In the genomic region with DNA sequence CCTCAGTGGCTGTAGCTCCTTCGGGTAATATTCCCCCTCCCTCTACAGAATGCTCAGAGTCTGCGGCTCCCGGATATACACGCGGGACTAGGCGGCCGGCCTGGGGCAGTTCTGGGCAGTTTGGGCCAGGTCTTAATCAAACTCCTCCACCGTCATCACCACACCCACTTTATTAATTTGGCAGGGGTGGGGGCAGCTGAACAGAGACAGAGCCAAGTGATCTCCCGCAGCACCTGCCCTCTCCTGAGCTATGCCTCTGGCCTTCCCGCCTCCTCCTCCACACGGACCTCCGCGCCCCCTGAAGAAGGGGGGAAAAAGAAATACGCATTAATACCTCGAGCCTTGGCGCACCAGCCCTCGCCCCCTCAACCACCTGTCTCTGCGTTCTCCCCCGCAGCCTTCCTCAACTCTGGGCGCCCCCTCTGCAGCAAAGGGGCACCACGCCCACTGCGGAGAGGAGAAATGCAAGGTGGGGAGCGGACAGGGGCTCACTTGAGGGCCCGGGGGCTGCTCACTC, we compare ENCODE assay signal across 1 cellular context.
A peak's percentile ranks its signal among the peaks of the same experiment; 100 is the strongest.
TF ChIP-seq lines count a peak whose summit lies in the region.

No MANE protein-coding gene starts in this region.

TF ChIP-seq in K562, 482 proteins besides CTCF, POLR2A, EP300 and RAD21 (continued from another document and continues in another):
- TF ChIP-seq PHF21A (IDR thresholded peaks at IDR 0.05; ENCODE audit: borderline replicate concordance, low read depth) (no peak), ATF1 (CRISPR knock-in tag; IDR thresholded peaks at IDR 0.05) (no peak), ATF1 (tag; IDR thresholded peaks at IDR 0.05) (peak; percentile 43; the same call in 1 of the 2 replicates), CEBPG (CRISPR knock-in tag; IDR thresholded peaks at IDR 0.05) (no peak), CEBPG (tag; conservative IDR thresholded peaks at IDR 0.05 in 1 of 2, IDR thresholded peaks at IDR 0.05 in 1 of 2) (no peak), NELFE (IDR thresholded peaks at IDR 0.05; ENCODE audit: insufficient read depth, insufficient read length) (no peak), EZH2 (IDR thresholded peaks at IDR 0.05; ENCODE audit: borderline replicate concordance, low read depth, low read length) (no peak), TRIM24 (IDR thresholded peaks at IDR 0.05) (0 out of 4 replicates have a peak, but pooled peaks of 1 of the 2 experiments have one; percentile 19), ZNF23 (CRISPR knock-in tag; IDR thresholded peaks at IDR 0.05) (no peak), KLF10 (CRISPR knock-in tag; IDR thresholded peaks at IDR 0.05) (no peak), HSF4 (CRISPR knock-in tag; IDR thresholded peaks at IDR 0.05; ENCODE audit: borderline replicate concordance) (no peak), ZNF124 (CRISPR knock-in tag; IDR thresholded peaks at IDR 0.05) (no peak), KHSRP (IDR thresholded peaks at IDR 0.05) (no peak), PURB (CRISPR knock-in tag; IDR thresholded peaks at IDR 0.05; ENCODE audit: low read depth) (no peak), NCOA4 (IDR thresholded peaks at IDR 0.05; ENCODE audit: partially characterized antibody) (no peak), HMGN3 (IDR thresholded peaks at IDR 0.05; ENCODE audit: borderline replicate concordance, extremely low read depth, insufficient read length, low read depth, low read length) (no peak), IFI16 (CRISPR knock-in tag; IDR thresholded peaks at IDR 0.05) (no peak), HDAC3 (IDR thresholded peaks at IDR 0.05; ENCODE audit: borderline replicate concordance, partially characterized antibody) (no peak), ZNF175 (CRISPR knock-in tag; IDR thresholded peaks at IDR 0.05; ENCODE audit: low read depth) (no peak), TCF7 (IDR thresholded peaks at IDR 0.05; ENCODE audit: borderline replicate concordance) (no peak), SIN3B (IDR thresholded peaks at IDR 0.05; ENCODE audit: low read depth) (no peak), ZBTB1 (CRISPR knock-in tag; IDR thresholded peaks at IDR 0.05; ENCODE audit: borderline replicate concordance, low read depth) (no peak), RBFOX2 (IDR thresholded peaks at IDR 0.05; ENCODE audit: low read depth, low read length) (peak; percentile 56; the same call in 1 of the 2 replicates), TCFL5 (CRISPR knock-in tag; conservative IDR thresholded peaks at IDR 0.05) (no peak), GABPB2 (CRISPR knock-in tag; conservative IDR thresholded peaks at IDR 0.05) (no peak), NCOA6 (IDR thresholded peaks at IDR 0.05) (no peak), NFRKB (IDR thresholded peaks at IDR 0.05; ENCODE audit: low read depth) (no peak), LCOR (CRISPR knock-in tag; IDR thresholded peaks at IDR 0.05) (no peak), RBM39 (optimal IDR thresholded peaks at IDR 0.05; ENCODE audit: low read depth, low read length) (no peak), SUPT5H (IDR thresholded peaks at IDR 0.05) (no peak), ILF3 (IDR thresholded peaks at IDR 0.05; ENCODE audit: borderline replicate concordance) (no peak), PHB (CRISPR knock-in tag; IDR thresholded peaks at IDR 0.05) (no peak), C11orf30 (IDR thresholded peaks at IDR 0.05; ENCODE audit: low read depth) (no peak), TOE1 (IDR thresholded peaks at IDR 0.05; ENCODE audit: borderline replicate concordance) (no peak), TOE1 (CRISPR knock-in tag; IDR thresholded peaks at IDR 0.05; ENCODE audit: borderline replicate concordance, low read depth) (no peak), U2AF1 (optimal IDR thresholded peaks at IDR 0.05; ENCODE audit: low read depth, low read length) (no peak), POLR2AphosphoS2 (IDR thresholded peaks at IDR 0.05; ENCODE audit: low read length) (no peak), SOX6 (IDR thresholded peaks at IDR 0.05) (no peak), BACH1 (tag; IDR thresholded peaks at IDR 0.05) (no peak), GABPB1 (CRISPR knock-in tag; IDR thresholded peaks at IDR 0.05) (no peak; the same call in 1 of the 2 replicates), HNRNPH1 (optimal IDR thresholded peaks at IDR 0.05; ENCODE audit: low read depth, low read length) (no peak)
- TF ChIP-seq, protein P1, sequence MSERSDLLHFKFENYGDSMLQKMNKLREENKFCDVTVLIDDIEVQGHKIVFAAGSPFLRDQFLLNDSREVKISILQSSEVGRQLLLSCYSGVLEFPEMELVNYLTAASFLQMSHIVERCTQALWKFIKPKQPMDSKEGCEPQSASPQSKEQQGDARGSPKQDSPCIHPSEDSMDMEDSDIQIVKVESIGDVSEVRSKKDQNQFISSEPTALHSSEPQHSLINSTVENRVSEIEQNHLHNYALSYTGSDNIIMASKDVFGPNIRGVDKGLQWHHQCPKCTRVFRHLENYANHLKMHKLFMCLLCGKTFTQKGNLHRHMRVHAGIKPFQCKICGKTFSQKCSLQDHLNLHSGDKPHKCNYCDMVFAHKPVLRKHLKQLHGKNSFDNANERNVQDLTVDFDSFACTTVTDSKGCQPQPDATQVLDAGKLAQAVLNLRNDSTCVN (CRISPR knock-in tag; IDR thresholded peaks at IDR 0.05), result no peak
- TF ChIP-seq, protein P2, sequence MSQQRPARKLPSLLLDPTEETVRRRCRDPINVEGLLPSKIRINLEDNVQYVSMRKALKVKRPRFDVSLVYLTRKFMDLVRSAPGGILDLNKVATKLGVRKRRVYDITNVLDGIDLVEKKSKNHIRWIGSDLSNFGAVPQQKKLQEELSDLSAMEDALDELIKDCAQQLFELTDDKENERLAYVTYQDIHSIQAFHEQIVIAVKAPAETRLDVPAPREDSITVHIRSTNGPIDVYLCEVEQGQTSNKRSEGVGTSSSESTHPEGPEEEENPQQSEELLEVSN (IDR thresholded peaks at IDR 0.05; ENCODE audit: borderline replicate concordance in 1 of 2, extremely low read depth in 1 of 2, insufficient read depth in 1 of 2, insufficient read length in 1 of 2, low read depth in 1 of 2, low read length in 1 of 2, poor library complexity in 1 of 2, severe bottlenecking in 1 of 2), result peak in 1 of 2 experiments; percentile 65
- TF ChIP-seq, protein P3, sequence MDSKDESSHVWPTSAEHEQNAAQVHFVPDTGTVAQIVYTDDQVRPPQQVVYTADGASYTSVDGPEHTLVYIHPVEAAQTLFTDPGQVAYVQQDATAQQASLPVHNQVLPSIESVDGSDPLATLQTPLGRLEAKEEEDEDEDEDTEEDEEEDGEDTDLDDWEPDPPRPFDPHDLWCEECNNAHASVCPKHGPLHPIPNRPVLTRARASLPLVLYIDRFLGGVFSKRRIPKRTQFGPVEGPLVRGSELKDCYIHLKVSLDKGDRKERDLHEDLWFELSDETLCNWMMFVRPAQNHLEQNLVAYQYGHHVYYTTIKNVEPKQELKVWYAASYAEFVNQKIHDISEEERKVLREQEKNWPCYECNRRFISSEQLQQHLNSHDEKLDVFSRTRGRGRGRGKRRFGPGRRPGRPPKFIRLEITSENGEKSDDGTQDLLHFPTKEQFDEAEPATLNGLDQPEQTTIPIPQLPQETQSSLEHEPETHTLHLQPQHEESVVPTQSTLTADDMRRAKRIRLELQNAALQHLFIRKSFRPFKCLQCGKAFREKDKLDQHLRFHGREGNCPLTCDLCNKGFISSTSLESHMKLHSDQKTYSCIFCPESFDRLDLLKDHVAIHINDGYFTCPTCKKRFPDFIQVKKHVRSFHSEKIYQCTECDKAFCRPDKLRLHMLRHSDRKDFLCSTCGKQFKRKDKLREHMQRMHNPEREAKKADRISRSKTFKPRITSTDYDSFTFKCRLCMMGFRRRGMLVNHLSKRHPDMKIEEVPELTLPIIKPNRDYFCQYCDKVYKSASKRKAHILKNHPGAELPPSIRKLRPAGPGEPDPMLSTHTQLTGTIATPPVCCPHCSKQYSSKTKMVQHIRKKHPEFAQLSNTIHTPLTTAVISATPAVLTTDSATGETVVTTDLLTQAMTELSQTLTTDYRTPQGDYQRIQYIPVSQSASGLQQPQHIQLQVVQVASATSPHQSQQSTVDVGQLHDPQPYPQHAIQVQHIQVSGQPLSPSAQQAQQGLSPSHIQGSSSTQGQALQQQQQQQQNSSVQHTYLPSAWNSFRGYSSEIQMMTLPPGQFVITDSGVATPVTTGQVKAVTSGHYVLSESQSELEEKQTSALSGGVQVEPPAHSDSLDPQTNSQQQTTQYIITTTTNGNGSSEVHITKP (IDR thresholded peaks at IDR 0.05; ENCODE audit: partially characterized antibody), result no peak
- TF ChIP-seq, protein P4, sequence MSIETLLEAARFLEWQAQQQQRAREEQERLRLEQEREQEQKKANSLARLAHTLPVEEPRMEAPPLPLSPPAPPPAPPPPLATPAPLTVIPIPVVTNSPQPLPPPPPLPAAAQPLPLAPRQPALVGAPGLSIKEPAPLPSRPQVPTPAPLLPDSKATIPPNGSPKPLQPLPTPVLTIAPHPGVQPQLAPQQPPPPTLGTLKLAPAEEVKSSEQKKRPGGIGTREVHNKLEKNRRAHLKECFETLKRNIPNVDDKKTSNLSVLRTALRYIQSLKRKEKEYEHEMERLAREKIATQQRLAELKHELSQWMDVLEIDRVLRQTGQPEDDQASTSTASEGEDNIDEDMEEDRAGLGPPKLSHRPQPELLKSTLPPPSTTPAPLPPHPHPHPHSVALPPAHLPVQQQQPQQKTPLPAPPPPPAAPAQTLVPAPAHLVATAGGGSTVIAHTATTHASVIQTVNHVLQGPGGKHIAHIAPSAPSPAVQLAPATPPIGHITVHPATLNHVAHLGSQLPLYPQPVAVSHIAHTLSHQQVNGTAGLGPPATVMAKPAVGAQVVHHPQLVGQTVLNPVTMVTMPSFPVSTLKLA (conservative IDR thresholded peaks at IDR 0.05), result no peak
- TF ChIP-seq, protein P5, sequence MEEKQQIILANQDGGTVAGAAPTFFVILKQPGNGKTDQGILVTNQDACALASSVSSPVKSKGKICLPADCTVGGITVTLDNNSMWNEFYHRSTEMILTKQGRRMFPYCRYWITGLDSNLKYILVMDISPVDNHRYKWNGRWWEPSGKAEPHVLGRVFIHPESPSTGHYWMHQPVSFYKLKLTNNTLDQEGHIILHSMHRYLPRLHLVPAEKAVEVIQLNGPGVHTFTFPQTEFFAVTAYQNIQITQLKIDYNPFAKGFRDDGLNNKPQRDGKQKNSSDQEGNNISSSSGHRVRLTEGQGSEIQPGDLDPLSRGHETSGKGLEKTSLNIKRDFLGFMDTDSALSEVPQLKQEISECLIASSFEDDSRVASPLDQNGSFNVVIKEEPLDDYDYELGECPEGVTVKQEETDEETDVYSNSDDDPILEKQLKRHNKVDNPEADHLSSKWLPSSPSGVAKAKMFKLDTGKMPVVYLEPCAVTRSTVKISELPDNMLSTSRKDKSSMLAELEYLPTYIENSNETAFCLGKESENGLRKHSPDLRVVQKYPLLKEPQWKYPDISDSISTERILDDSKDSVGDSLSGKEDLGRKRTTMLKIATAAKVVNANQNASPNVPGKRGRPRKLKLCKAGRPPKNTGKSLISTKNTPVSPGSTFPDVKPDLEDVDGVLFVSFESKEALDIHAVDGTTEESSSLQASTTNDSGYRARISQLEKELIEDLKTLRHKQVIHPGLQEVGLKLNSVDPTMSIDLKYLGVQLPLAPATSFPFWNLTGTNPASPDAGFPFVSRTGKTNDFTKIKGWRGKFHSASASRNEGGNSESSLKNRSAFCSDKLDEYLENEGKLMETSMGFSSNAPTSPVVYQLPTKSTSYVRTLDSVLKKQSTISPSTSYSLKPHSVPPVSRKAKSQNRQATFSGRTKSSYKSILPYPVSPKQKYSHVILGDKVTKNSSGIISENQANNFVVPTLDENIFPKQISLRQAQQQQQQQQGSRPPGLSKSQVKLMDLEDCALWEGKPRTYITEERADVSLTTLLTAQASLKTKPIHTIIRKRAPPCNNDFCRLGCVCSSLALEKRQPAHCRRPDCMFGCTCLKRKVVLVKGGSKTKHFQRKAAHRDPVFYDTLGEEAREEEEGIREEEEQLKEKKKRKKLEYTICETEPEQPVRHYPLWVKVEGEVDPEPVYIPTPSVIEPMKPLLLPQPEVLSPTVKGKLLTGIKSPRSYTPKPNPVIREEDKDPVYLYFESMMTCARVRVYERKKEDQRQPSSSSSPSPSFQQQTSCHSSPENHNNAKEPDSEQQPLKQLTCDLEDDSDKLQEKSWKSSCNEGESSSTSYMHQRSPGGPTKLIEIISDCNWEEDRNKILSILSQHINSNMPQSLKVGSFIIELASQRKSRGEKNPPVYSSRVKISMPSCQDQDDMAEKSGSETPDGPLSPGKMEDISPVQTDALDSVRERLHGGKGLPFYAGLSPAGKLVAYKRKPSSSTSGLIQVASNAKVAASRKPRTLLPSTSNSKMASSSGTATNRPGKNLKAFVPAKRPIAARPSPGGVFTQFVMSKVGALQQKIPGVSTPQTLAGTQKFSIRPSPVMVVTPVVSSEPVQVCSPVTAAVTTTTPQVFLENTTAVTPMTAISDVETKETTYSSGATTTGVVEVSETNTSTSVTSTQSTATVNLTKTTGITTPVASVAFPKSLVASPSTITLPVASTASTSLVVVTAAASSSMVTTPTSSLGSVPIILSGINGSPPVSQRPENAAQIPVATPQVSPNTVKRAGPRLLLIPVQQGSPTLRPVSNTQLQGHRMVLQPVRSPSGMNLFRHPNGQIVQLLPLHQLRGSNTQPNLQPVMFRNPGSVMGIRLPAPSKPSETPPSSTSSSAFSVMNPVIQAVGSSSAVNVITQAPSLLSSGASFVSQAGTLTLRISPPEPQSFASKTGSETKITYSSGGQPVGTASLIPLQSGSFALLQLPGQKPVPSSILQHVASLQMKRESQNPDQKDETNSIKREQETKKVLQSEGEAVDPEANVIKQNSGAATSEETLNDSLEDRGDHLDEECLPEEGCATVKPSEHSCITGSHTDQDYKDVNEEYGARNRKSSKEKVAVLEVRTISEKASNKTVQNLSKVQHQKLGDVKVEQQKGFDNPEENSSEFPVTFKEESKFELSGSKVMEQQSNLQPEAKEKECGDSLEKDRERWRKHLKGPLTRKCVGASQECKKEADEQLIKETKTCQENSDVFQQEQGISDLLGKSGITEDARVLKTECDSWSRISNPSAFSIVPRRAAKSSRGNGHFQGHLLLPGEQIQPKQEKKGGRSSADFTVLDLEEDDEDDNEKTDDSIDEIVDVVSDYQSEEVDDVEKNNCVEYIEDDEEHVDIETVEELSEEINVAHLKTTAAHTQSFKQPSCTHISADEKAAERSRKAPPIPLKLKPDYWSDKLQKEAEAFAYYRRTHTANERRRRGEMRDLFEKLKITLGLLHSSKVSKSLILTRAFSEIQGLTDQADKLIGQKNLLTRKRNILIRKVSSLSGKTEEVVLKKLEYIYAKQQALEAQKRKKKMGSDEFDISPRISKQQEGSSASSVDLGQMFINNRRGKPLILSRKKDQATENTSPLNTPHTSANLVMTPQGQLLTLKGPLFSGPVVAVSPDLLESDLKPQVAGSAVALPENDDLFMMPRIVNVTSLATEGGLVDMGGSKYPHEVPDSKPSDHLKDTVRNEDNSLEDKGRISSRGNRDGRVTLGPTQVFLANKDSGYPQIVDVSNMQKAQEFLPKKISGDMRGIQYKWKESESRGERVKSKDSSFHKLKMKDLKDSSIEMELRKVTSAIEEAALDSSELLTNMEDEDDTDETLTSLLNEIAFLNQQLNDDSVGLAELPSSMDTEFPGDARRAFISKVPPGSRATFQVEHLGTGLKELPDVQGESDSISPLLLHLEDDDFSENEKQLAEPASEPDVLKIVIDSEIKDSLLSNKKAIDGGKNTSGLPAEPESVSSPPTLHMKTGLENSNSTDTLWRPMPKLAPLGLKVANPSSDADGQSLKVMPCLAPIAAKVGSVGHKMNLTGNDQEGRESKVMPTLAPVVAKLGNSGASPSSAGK (IDR thresholded peaks at IDR 0.05), result peak; percentile 40; the same call in 1 of the 2 replicates
- TF ChIP-seq, protein P6, sequence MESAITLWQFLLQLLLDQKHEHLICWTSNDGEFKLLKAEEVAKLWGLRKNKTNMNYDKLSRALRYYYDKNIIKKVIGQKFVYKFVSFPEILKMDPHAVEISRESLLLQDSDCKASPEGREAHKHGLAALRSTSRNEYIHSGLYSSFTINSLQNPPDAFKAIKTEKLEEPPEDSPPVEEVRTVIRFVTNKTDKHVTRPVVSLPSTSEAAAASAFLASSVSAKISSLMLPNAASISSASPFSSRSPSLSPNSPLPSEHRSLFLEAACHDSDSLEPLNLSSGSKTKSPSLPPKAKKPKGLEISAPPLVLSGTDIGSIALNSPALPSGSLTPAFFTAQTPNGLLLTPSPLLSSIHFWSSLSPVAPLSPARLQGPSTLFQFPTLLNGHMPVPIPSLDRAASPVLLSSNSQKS (CRISPR knock-in tag; IDR thresholded peaks at IDR 0.05), result no peak
